ENCODE assay signal across 1 cellular context in genomic region chr3:194098872-194099183, GRCh38.
TF ChIP-seq lines count a peak whose summit lies in the region.

No MANE protein-coding gene starts in this region.

TF ChIP-seq in GM23338, 12 proteins besides CTCF, POLR2A, EP300 and RAD21 (continued from another document):
- TF ChIP-seq ZNF462 (CRISPR knock-in tag; IDR thresholded peaks at IDR 0.05) = no peak
- TF ChIP-seq ETS1 (IDR thresholded peaks at IDR 0.05) = no peak
- no peak for TF ChIP-seq REST (IDR thresholded peaks at IDR 0.05; ENCODE audit: unreplicated experiment)
- TF ChIP-seq JUNB (IDR thresholded peaks at IDR 0.05; ENCODE audit: unreplicated experiment) = no peak
- TF ChIP-seq ZNF331 (CRISPR knock-in tag; IDR thresholded peaks at IDR 0.05; ENCODE audit: low read depth) = no peak
- no peak for TF ChIP-seq POLR2AphosphoS5 (IDR thresholded peaks at IDR 0.05; ENCODE audit: low read depth)
